ENCODE assay signal across 14 cellular contexts in the genomic region with DNA sequence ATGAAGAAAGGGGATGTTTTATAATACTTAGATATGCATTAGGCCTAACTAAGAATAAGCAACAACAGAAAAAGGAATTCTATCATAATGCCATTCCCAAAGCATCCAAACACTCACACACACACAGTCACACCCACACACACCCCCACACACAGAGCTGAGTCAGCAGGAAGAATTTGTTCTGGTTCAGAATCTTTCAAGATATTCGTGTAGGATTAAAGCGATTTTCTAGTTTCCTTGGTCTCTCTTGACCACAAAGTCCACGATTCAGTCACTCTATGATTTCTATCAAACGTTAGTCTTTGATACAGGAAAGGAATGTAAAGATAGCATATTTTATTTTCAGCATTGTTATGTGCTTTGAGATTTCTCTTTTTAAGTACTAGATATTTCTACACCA.
DNase-seq lines count a peak whose midpoint lies in the region; ATAC-seq, FAIRE-seq and TF ChIP-seq lines count a peak whose summit lies in the region.
"Had no signal": no experiment of that assay in that cellular context is flagged by ENCODE, and none has a peak within 500 bp of the region (broad histone marks: within the 10 kb centered on the region; RNA-seq: fewer than 3 reads in every experiment).

No MANE protein-coding gene starts in this region.

- H3K9ac ChIP-seq in K562 (ENCODE audit: insufficient read depth in 1 of 2, low read depth in 2 of 2, low read length in 2 of 2) (no peak overlapping the region), neural progenitor cell (no peak overlapping the region)

- H2AFZ ChIP-seq in K562 (ENCODE audit: low read depth, low read length) (no peak overlapping the region), neural progenitor cell (replicated peaks) (peak overlapping the region; percentile 46)

- no peaks in the 10 kb centered on the region for H3K9me3 ChIP-seq in K562 (replicated peaks; ENCODE audit: control insufficient read depth, insufficient read depth, low read depth, low read length)
- no peaks in the 10 kb centered on the region for H3K9me3 ChIP-seq in neural progenitor cell (ENCODE audit: low read depth)
- H3K9me3 ChIP-seq: body of pancreas, thoracic aorta had no signal

- H3K36me3 Mint-ChIP-seq in neural progenitor cell = no peaks in the 10 kb centered on the region
- H3K36me3 Mint-ChIP-seq: natural killer cell treated with Interleukin-12 subunit alpha and Interleukin-12 subunit beta and Interleukin-15 and Interleukin-18, amount 100 ng/mL, for 72 hours had no signal

- POLR2A ChIA-PET in K562 (lab: Yijun Ruan, JAX) = interaction anchor here (1.6 kb wide), 1 partner anchor 51 kb away, joined by 3 read pairs; no protein-coding TSS in a partner anchor

- DNase-seq in activated naive CD4-positive, alpha-beta T cell treated with Interleukin-2 at 50 U/mL for 16 hours = peak; percentile 59
- DNase-seq in activated naive CD4-positive, alpha-beta T cell (lab: John Stamatoyannopoulos, UW) = no peak
- DNase-seq in K562 (ENCODE audit: extremely low read depth in 1 of 4, low spot score in 3 of 4) = peak in 1 of 4 experiments; percentile 34
- no peak for DNase-seq in neural progenitor cell (ENCODE audit: low spot score)
- peak; percentile 38 for DNase-seq in superior temporal gyrus (ENCODE audit: extremely low spot score)
- no peak for DNase-seq in NCI-H187 treated with DMSO at 0.1 percent for 48 hours (lab: John Stamatoyannopoulos, UW)
- DNase-seq in left ventricle myocardium superior = no peak
- DNase-seq in NCI-H345 (lab: John Stamatoyannopoulos, UW) = no peak
- DNase-seq: body of pancreas, erythroblast, islet precursor cell had no signal

- peaks cover 2% of the 10 kb centered on the region for H3K27me3 Mint-ChIP-seq in neural progenitor cell (ENCODE audit: insufficient read depth, low read depth)

- BruUV-seq in K562 (replicated peaks; lab: Mats Ljungman, UMichigan) = no TSS peak

- in situ Hi-C loops in K562 (cut with MboI) = no loop called here

- H3K4me1 ChIP-seq in K562 (replicated peaks in 1 of 2; ENCODE audit: control insufficient read depth in 2 of 2, insufficient read depth in 2 of 2, low read length in 2 of 2) (peaks cover 7 to 9% of the 10 kb centered on the region in 2 experiments; a peak in 4 of 5 replicates), neural progenitor cell (no peaks in the 10 kb centered on the region)

- H3K27me3 ChIP-seq in K562 (ENCODE audit: control insufficient read depth in 2 of 2, insufficient read depth in 2 of 2, low read length in 2 of 2) = no peaks in the 10 kb centered on the region
- no peaks in the 10 kb centered on the region for H3K27me3 ChIP-seq in neural progenitor cell
- H3K27me3 ChIP-seq: body of pancreas had no signal

- no peak for TF ChIP-seq RAD21 in K562 (CRISPR knock-in tag; conservative IDR thresholded peaks at IDR 0.05 in 1 of 2, IDR thresholded peaks at IDR 0.05 in 1 of 2)

- no peaks in the 10 kb centered on the region for H3K9me1 ChIP-seq in K562 (ENCODE audit: control insufficient read depth, insufficient read depth, low read length)

- TF ChIP-seq CTCF in K562 (IDR thresholded peaks at IDR 0.05 in 2 of 3, conservative IDR thresholded peaks at IDR 0.05 in 1 of 3; ENCODE audit: insufficient read depth in 2 of 3, low read depth in 1 of 3, low read length in 3 of 3) = no peak
- TF ChIP-seq CTCF in neural progenitor cell (IDR thresholded peaks at IDR 0.05) = no peak

- peaks cover 12% of the 10 kb centered on the region for H3K4me1 Mint-ChIP-seq in neural progenitor cell

- H3K9me3 Mint-ChIP-seq in neural progenitor cell = no peaks in the 10 kb centered on the region
- H3K9me3 Mint-ChIP-seq: natural killer cell treated with Interleukin-12 subunit alpha and Interleukin-12 subunit beta and Interleukin-15 and Interleukin-18, amount 100 ng/mL, for 72 hours had no signal

- no peak for TF ChIP-seq POLR2A in K562 (conservative IDR thresholded peaks at IDR 0.05)

- no peak overlapping the region for H3K27ac Mint-ChIP-seq in neural progenitor cell
- H3K27ac Mint-ChIP-seq: natural killer cell treated with Interleukin-12 subunit alpha and Interleukin-12 subunit beta and Interleukin-15 and Interleukin-18, amount 100 ng/mL, for 72 hours had no signal

- H3K4me3 Mint-ChIP-seq in neural progenitor cell = no peak overlapping the region
- H3K4me3 Mint-ChIP-seq: natural killer cell treated with Interleukin-12 subunit alpha and Interleukin-12 subunit beta and Interleukin-15 and Interleukin-18, amount 100 ng/mL, for 72 hours had no signal

- ATAC-seq in K562 (peak; percentile 68), left ventricle myocardium superior (no peak)
- ATAC-seq: body of pancreas; natural killer cell treated with Interleukin-12 subunit alpha and Interleukin-12 subunit beta and Interleukin-15 and Interleukin-18, amount 100 ng/mL, for 72 hours had no signal

- WGBS in K562 (ENCODE audit: insufficient coverage, low coverage, missing lambda C conversion rate) = 12% methylated on average over 4 of the region's 4 CpGs

- peak overlapping the region; percentile 30; the same call in 2 of the 3 replicates for H3K27ac ChIP-seq in K562 (ENCODE audit: extremely low read depth, low read depth, low read length)
- no peak overlapping the region for H3K27ac ChIP-seq in neural progenitor cell
- H3K27ac ChIP-seq: body of pancreas, thoracic aorta had no signal

- H3K36me3 ChIP-seq in K562 (ENCODE audit: control insufficient read depth, insufficient read depth, low read length) (no peaks in the 10 kb centered on the region), neural progenitor cell (no peaks in the 10 kb centered on the region)
- H3K36me3 ChIP-seq: thoracic aorta had no signal

- H3K4me2 ChIP-seq in K562 (ENCODE audit: insufficient read depth, low read length) (no peak overlapping the region), neural progenitor cell (no peak overlapping the region)

- H4K20me1 ChIP-seq in K562 (replicated peaks; ENCODE audit: control insufficient read depth, insufficient read depth, low read length) (no peaks in the 10 kb centered on the region), neural progenitor cell (ENCODE audit: low read depth) (no peaks in the 10 kb centered on the region)

- H3K4me3 ChIP-seq in K562 (no peak overlapping the region), neural progenitor cell (no peak overlapping the region)
- H3K4me3 ChIP-seq: body of pancreas, thoracic aorta had no signal

- H3K79me2 ChIP-seq in K562 (ENCODE audit: control insufficient read depth, insufficient read depth, low read length) = peaks cover 25% of the 10 kb centered on the region; the same call in 2 of the 3 replicates
- no peaks in the 10 kb centered on the region for H3K79me2 ChIP-seq in neural progenitor cell (ENCODE audit: low read depth)

- H3F3A ChIP-seq in neural progenitor cell (ENCODE audit: low read depth) = no peaks in the 10 kb centered on the region

- intact Hi-C loops in K562 (cut with micrococcal nuclease) = no loop called here
- intact Hi-C loops in left ventricle myocardium superior (cut with micrococcal nuclease) = no loop called here

- peak; percentile 88 for FAIRE-seq in K562 (lab: Jason Lieb, UNC)
- FAIRE-seq: GM18507 had no signal

- CTCF ChIA-PET in K562 (lab: Yijun Ruan, JAX; ENCODE audit: low intra/inter-chr PET ratio) = no interaction called here

- TF ChIP-seq EP300 in K562 (IDR thresholded peaks at IDR 0.05; ENCODE audit: low read length) = no peak

TF ChIP-seq in K562, 482 proteins besides CTCF, POLR2A, EP300 and RAD21 (continues in another document):
- TF ChIP-seq MECOM (CRISPR knock-in tag; IDR thresholded peaks at IDR 0.05) (no peak), KDM1A (IDR thresholded peaks at IDR 0.05) (peak; percentile 37; a peak in 2 of 4 replicates), BRF1 (IDR thresholded peaks at IDR 0.05; ENCODE audit: borderline replicate concordance, extremely low read depth, insufficient read length) (no peak), CCAR2 (IDR thresholded peaks at IDR 0.05; ENCODE audit: low read depth, low read length) (no peak), GABPB1 (CRISPR knock-in tag; IDR thresholded peaks at IDR 0.05) (no peak), PTRF (tag; IDR thresholded peaks at IDR 0.05) (no peak), NFE2 (IDR thresholded peaks at IDR 0.05; ENCODE audit: low read depth) (peak; percentile 69), MAFF (IDR thresholded peaks at IDR 0.05; ENCODE audit: low read length) (peak; percentile 85), TEAD4 (IDR thresholded peaks at IDR 0.05; ENCODE audit: low read length) (0 out of 2 replicates have a peak, but pooled peaks have one; percentile 45), TEAD4 (CRISPR knock-in tag; IDR thresholded peaks at IDR 0.05; ENCODE audit: borderline replicate concordance) (no peak), ARID1B (IDR thresholded peaks at IDR 0.05) (peak; percentile 53; the same call in 1 of the 2 replicates), C11orf30 (IDR thresholded peaks at IDR 0.05; ENCODE audit: low read depth) (peak; percentile 96), TCF7 (IDR thresholded peaks at IDR 0.05; ENCODE audit: borderline replicate concordance) (no peak), NR1H2 (CRISPR knock-in tag; IDR thresholded peaks at IDR 0.05) (no peak)
- TF ChIP-seq, protein P1, sequence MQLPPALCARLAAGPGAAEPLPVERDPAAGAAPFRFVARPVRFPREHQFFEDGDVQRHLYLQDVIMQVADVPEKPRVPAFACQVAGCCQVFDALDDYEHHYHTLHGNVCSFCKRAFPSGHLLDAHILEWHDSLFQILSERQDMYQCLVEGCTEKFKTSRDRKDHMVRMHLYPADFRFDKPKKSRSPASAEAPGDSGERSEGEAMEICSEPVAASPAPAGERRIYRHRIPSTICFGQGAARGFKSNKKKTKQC (CRISPR knock-in tag; IDR thresholded peaks at IDR 0.05) = no peak
- TF ChIP-seq, protein P2, sequence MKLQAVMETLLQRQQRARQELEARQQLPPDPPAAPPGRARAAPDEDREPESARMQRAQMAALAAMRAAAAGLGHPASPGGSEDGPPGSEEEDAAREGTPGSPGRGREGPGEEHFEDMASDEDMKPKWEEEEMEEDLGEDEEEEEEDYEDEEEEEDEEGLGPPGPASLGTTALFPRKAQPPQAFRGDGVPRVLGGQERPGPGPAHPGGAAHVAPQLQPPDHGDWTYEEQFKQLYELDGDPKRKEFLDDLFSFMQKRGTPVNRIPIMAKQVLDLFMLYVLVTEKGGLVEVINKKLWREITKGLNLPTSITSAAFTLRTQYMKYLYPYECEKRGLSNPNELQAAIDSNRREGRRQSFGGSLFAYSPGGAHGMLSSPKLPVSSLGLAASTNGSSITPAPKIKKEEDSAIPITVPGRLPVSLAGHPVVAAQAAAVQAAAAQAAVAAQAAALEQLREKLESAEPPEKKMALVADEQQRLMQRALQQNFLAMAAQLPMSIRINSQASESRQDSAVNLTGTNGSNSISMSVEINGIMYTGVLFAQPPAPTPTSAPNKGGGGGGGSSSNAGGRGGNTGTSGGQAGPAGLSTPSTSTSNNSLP (IDR thresholded peaks at IDR 0.05; ENCODE audit: borderline replicate concordance, low read depth, low read length) = 0 out of 2 replicates have a peak, but pooled peaks have one; percentile 35

Comparison
In these comparisons a context has a peak if more than half of its experiments do, and no peak if none do; other contexts are left out.
1. DNase-seq: peak in activated naive CD4-positive, alpha-beta T cell treated with Interleukin-2 at 50 U/mL for 16 hours (single experiment) and superior temporal gyrus (single experiment); none in activated naive CD4-positive, alpha-beta T cell (0 of 4), neural progenitor cell (single experiment), NCI-H187 treated with DMSO at 0.1 percent for 48 hours (single experiment), left ventricle myocardium superior (single experiment) and NCI-H345 (single experiment).